In the genomic region with DNA sequence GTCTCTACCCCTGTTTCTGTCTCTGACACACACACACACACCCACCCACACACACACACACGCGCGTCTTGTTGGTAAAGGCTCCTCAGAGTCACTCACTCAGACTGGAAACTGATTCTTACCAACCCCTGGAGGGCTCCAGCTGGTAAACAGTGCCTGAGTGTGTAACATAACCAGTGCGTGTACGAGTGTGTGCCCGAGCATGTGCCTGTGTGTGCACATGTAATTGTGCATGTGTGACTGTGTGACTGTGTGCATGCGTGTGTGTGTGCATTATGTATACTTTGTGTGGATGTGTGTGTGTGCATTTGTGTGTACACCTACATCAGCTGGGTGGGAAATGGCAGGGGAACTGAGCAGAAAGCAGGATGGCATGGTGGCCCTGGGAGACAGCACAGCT, we compare ENCODE assay signal across 2 cellular contexts.
TF ChIP-seq lines count a peak whose summit lies in the region.

No MANE protein-coding gene starts in this region.

TF ChIP-seq in GM12891, 5 proteins besides CTCF, POLR2A, EP300 and RAD21:
- TF ChIP-seq TAF1 (IDR thresholded peaks at IDR 0.05; ENCODE audit: low read depth, low read length) = no peak
- TF ChIP-seq SPI1 (IDR thresholded peaks at IDR 0.05; ENCODE audit: low read depth, low read length) = no peak
- no peak for TF ChIP-seq PAX5 (IDR thresholded peaks at IDR 0.05; ENCODE audit: insufficient read depth, low read length, severe bottlenecking)
- no peak for TF ChIP-seq POLR2AphosphoS5 (IDR thresholded peaks at IDR 0.05; ENCODE audit: low read depth, low read length)
- TF ChIP-seq POU2F2 (IDR thresholded peaks at IDR 0.05; ENCODE audit: low read depth, low read length) = no peak

TF ChIP-seq in H1, 55 proteins besides CTCF, POLR2A, EP300 and RAD21:
- TF ChIP-seq GABPA (IDR thresholded peaks at IDR 0.05; ENCODE audit: borderline replicate concordance, insufficient read depth, low read length) = no peak
- no peak for TF ChIP-seq ASH2L (IDR thresholded peaks at IDR 0.05; ENCODE audit: low read length)
- TF ChIP-seq CHD2 (IDR thresholded peaks at IDR 0.05; ENCODE audit: low read length) = no peak
- no peak for TF ChIP-seq ZNF274 (IDR thresholded peaks at IDR 0.05; ENCODE audit: borderline replicate concordance, extremely low read depth, low read length)
- TF ChIP-seq HDAC6 (IDR thresholded peaks at IDR 0.05; ENCODE audit: low read depth, low read length) = no peak
- TF ChIP-seq SUZ12 (IDR thresholded peaks at IDR 0.05; ENCODE audit: low read length) = no peak
- no peak for TF ChIP-seq EZH2 (IDR thresholded peaks at IDR 0.05; ENCODE audit: low read depth, low read length, severe bottlenecking)
- TF ChIP-seq KDM5A (IDR thresholded peaks at IDR 0.05; ENCODE audit: low read length) = no peak
- no peak for TF ChIP-seq NRF1 (IDR thresholded peaks at IDR 0.05; ENCODE audit: low read depth, low read length)
- TF ChIP-seq, protein P1, sequence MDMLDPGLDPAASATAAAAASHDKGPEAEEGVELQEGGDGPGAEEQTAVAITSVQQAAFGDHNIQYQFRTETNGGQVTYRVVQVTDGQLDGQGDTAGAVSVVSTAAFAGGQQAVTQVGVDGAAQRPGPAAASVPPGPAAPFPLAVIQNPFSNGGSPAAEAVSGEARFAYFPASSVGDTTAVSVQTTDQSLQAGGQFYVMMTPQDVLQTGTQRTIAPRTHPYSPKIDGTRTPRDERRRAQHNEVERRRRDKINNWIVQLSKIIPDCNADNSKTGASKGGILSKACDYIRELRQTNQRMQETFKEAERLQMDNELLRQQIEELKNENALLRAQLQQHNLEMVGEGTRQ (IDR thresholded peaks at IDR 0.05; ENCODE audit: low read length) = no peak
- no peak for TF ChIP-seq SP4 (IDR thresholded peaks at IDR 0.05; ENCODE audit: low read length)
